ENCODE assay signal across 10 cellular contexts in genomic region chr1:1436634-1437032, GRCh38.
DNase-seq lines count a peak whose midpoint lies in the region; ATAC-seq and TF ChIP-seq lines count a peak whose summit lies in the region.
"Had no signal": no experiment of that assay in that cellular context is flagged by ENCODE, and none has a peak within 500 bp of the region (broad histone marks: within the 10 kb centered on the region; RNA-seq: fewer than 3 reads in every experiment).

No MANE protein-coding gene starts in this region.

- H3K79me2 ChIP-seq in parathyroid adenoma, result no peaks in the 10 kb centered on the region

- H3K27ac ChIP-seq in SK-N-MC, result no peak overlapping the region
- no peak overlapping the region for H3K27ac ChIP-seq in parathyroid adenoma

- no peak overlapping the region for H3K4me2 ChIP-seq in parathyroid adenoma (ENCODE audit: low read length)

- no peaks in the 10 kb centered on the region for H3K27me3 ChIP-seq in parathyroid adenoma (ENCODE audit: control insufficient read depth, insufficient read depth, low read length)

- H3K4me1 ChIP-seq in ES-I3 (ENCODE audit: insufficient read depth, low read length) (peaks cover 22% of the 10 kb centered on the region), parathyroid adenoma (no peaks in the 10 kb centered on the region)

- H3K9ac ChIP-seq in ES-I3 (ENCODE audit: low read depth, low read length) (peak overlapping the region; percentile 48; the same call in 1 of the 2 replicates), SK-N-MC (ENCODE audit: insufficient read length) (no peak overlapping the region), parathyroid adenoma (no peak overlapping the region)

- H3K4me3 ChIP-seq in SK-N-MC (peak overlapping the region; percentile 73; the same call in 1 of the 2 replicates), parathyroid adenoma (ENCODE audit: low read depth, low read length) (peak overlapping the region; percentile 12)

- no peak for TF ChIP-seq CTCF in parathyroid adenoma (IDR thresholded peaks at IDR 0.05)

- no peaks in the 10 kb centered on the region for H3K9me3 ChIP-seq in ES-I3 (ENCODE audit: control insufficient read depth, insufficient read depth, low read length)
- H3K9me3 ChIP-seq in SK-N-MC (ENCODE audit: low read depth, low read length), result no peaks in the 10 kb centered on the region
- H3K9me3 ChIP-seq in parathyroid adenoma (ENCODE audit: control insufficient read depth, low read length), result no peaks in the 10 kb centered on the region

- no peak for DNase-seq in SK-N-MC (ENCODE audit: low read depth, low spot score)
- DNase-seq in germinal center (ENCODE audit: low spot score), result peak; percentile 9
- DNase-seq in stimulated activated CD8-positive, alpha-beta memory T cell treated with anti-CD3 and anti-CD28 coated beads, Interleukin-4, amount 100 ng/mL, for 48 hours, result no peak
- DNase-seq in putamen (ENCODE audit: low spot score), result no peak
- DNase-seq in stimulated activated CD4-positive, alpha-beta T cell treated with anti-CD3 and anti-CD28 coated beads, Interleukin-4, amount 100 ng/mL, for 24 hours, result no peak
- DNase-seq: NCI-H187, occipital lobe had no signal

- no peak overlapping the region for H2AFZ ChIP-seq in parathyroid adenoma

- ATAC-seq in HG03159 (IDR thresholded peaks at IDR 0.05; ENCODE audit: unreplicated experiment), result no peak

- H3K36me3 ChIP-seq in ES-I3 (ENCODE audit: insufficient read depth, low read length), result no peaks in the 10 kb centered on the region
- no peaks in the 10 kb centered on the region for H3K36me3 ChIP-seq in SK-N-MC (ENCODE audit: insufficient read depth, low read length)
- H3K36me3 ChIP-seq in parathyroid adenoma (ENCODE audit: control insufficient read depth, insufficient read depth, low read length), result no peaks in the 10 kb centered on the region
